24 cellular contexts compared by ENCODE assay signal in the genomic region with DNA sequence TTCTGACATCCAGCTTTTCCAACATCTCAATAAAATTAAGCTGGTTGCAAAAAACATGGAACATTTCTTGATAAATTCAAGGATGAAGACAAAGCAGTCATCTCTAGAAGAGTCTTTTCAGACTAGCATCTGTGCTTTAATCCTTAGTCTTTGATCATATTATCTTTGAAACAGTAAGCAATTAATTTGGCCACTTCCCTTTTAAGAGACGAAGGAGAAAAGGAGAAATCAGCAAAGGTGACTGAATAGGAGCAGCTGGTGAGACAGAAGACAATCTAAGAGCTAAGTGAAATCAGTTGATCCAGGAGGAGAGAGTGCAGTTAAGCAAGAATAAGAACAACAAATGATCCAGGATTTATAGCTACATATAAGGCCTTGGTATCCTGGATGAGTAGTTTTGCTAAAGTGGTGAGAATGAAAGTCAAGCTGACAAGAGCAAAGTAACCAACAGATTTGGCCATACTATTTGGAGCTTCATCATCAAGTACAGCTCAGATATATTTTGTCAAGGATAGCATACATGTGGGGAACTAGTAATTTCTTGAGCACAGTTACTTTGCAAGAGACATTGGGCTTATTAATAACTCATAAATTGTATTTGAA.
DNase-seq lines count a peak whose midpoint lies in the region; ATAC-seq, FAIRE-seq and TF ChIP-seq lines count a peak whose summit lies in the region.
"Had no signal": no experiment of that assay in that cellular context is flagged by ENCODE, and none has a peak within 500 bp of the region (broad histone marks: within the 10 kb centered on the region; RNA-seq: fewer than 3 reads in every experiment).

No MANE protein-coding gene starts in this region.

- H3K9me3 ChIP-seq in mesenchymal stem cell (ENCODE audit: control insufficient read depth, low read length) = no peaks in the 10 kb centered on the region
- H3K9me3 ChIP-seq: BE2C, breast epithelium, esophagus squamous epithelium, prostate gland had no signal

- H4K91ac ChIP-seq in mesenchymal stem cell (ENCODE audit: low read length) = no peak overlapping the region

- WGBS in mesenchymal stem cell = 83% methylated on average over 1 of the region's 1 CpG

- no peak for FAIRE-seq in H54 (lab: Jason Lieb, UNC)

- no peak overlapping the region for H3K4me2 ChIP-seq in mesenchymal stem cell (ENCODE audit: low read length, poor library complexity, severe bottlenecking)
- H3K4me2 ChIP-seq: neural progenitor cell had no signal

- H3K4me3 ChIP-seq in ACC112 (ENCODE audit: low read depth, low read length) (0 out of 2 replicates have a peak overlapping the region, but pooled peaks have one; percentile 49), cardiac fibroblast (replicated peaks in 1 of 2; ENCODE audit: low read depth in 2 of 2, low read length in 2 of 2) (no peak overlapping the region), mesenchymal stem cell (ENCODE audit: insufficient read depth in 1 of 2, low read depth in 1 of 2, low read length in 2 of 2) (no peak overlapping the region)
- H3K4me3 ChIP-seq: breast epithelium, esophagus squamous epithelium, lung, neural progenitor cell, prostate gland had no signal

- no peak overlapping the region for H2BK120ac ChIP-seq in mesenchymal stem cell (ENCODE audit: low read depth, low read length)

- H2AFZ ChIP-seq in ACC112 (ENCODE audit: low read length, unreplicated experiment) (peak overlapping the region; percentile 8), mesenchymal stem cell (ENCODE audit: low read depth, low read length) (no peak overlapping the region)
- H2AFZ ChIP-seq: neural progenitor cell had no signal

- no peak for ATAC-seq in omental fat pad (ENCODE audit: low FRiP score)
- ATAC-seq: activated T-cell treated with anti-CD3 and anti-CD28 coated beads, Interleukin-2, amount 50 U/mL, for 4 hours; Panc1 had no signal

- no peak overlapping the region for H2AK5ac ChIP-seq in mesenchymal stem cell (ENCODE audit: low read length, severe bottlenecking)

- H4K8ac ChIP-seq in mesenchymal stem cell (ENCODE audit: low read length) = no peak overlapping the region

- H2BK15ac ChIP-seq in mesenchymal stem cell (ENCODE audit: low read depth, poor library complexity, severe bottlenecking) = no peak overlapping the region

- H3K27ac ChIP-seq in ACC112 (ENCODE audit: low read depth, low read length) (peak overlapping the region; percentile 82), mesenchymal stem cell (ENCODE audit: low read length, poor library complexity, severe bottlenecking) (no peak overlapping the region)
- H3K27ac ChIP-seq: breast epithelium, esophagus squamous epithelium, neural progenitor cell, prostate gland had no signal

- no peaks in the 10 kb centered on the region for H3K79me2 ChIP-seq in ACC112 (ENCODE audit: control insufficient read depth, insufficient read depth, low read length, unreplicated experiment)

- H3K79me1 ChIP-seq in mesenchymal stem cell (replicated peaks; ENCODE audit: low read length, poor library complexity, severe bottlenecking) = no peaks in the 10 kb centered on the region

- no peaks in the 10 kb centered on the region for H3K36me3 ChIP-seq in ACC112 (ENCODE audit: insufficient read depth, low read length)
- H3K36me3 ChIP-seq in mesenchymal stem cell (ENCODE audit: control insufficient read depth in 1 of 2, insufficient read depth in 2 of 2, low read depth in 1 of 2, low read length in 2 of 2) = no peaks in the 10 kb centered on the region
- H3K36me3 ChIP-seq: BE2C, breast epithelium, esophagus squamous epithelium, neural progenitor cell, prostate gland had no signal

- H3K4ac ChIP-seq in mesenchymal stem cell (ENCODE audit: low read depth in 1 of 2, low read length in 2 of 2) = no peak overlapping the region

- H3K14ac ChIP-seq in mesenchymal stem cell (ENCODE audit: low read length in 2 of 2) = no peak overlapping the region

- TF ChIP-seq CTCF in cardiac fibroblast (IDR thresholded peaks at IDR 0.05; ENCODE audit: low read depth, low read length) = no peak
- TF ChIP-seq CTCF in omental fat pad (IDR thresholded peaks at IDR 0.05) = no peak

- no peak overlapping the region for H3K9ac ChIP-seq in mesenchymal stem cell (ENCODE audit: low read length)
- H3K9ac ChIP-seq: neural progenitor cell had no signal

- no peak for TF ChIP-seq POLR2A in H54 (IDR thresholded peaks at IDR 0.05; ENCODE audit: low read depth, low read length)

- H3K4me1 ChIP-seq in ACC112 (ENCODE audit: control insufficient read depth, insufficient read depth, low read length, unreplicated experiment) (peaks cover 30% of the 10 kb centered on the region), mesenchymal stem cell (ENCODE audit: control insufficient read depth, insufficient read depth, low read depth, low read length) (no peaks in the 10 kb centered on the region)
- H3K4me1 ChIP-seq: BE2C, breast epithelium, esophagus squamous epithelium, prostate gland had no signal

- H2BK12ac ChIP-seq in mesenchymal stem cell (ENCODE audit: low read length in 2 of 2) = no peak overlapping the region

- H3K23ac ChIP-seq in mesenchymal stem cell (ENCODE audit: low read length in 2 of 2) = no peak overlapping the region

- no peak overlapping the region for H3K18ac ChIP-seq in mesenchymal stem cell (ENCODE audit: low read depth in 1 of 2, low read length in 2 of 2)

- peak; percentile 58 for DNase-seq in OCI-M1 (lab: John Stamatoyannopoulos, UW)
- peak; percentile 24 to 44 for DNase-seq in cardiac fibroblast (ENCODE audit: low read depth in 2 of 2)
- DNase-seq in mesenchymal stem cell = peak; percentile 59
- DNase-seq in SK-N-DZ (ENCODE audit: low spot score) = no peak
- no peak for DNase-seq in omental fat pad (ENCODE audit: low spot score)
- no peak for DNase-seq in NCI-H510A treated with DMSO at 0.1 percent for 48 hours (lab: John Stamatoyannopoulos, UW)
- no peak for DNase-seq in H54 (ENCODE audit: insufficient read length, low spot score)
- DNase-seq: activated CD4-positive, alpha-beta T cell treated with anti-CD3 and anti-CD28 coated beads for 4 hours; activated T-cell treated with anti-CD3 and anti-CD28 coated beads, Interleukin-2, amount 50 U/mL, for 4 hours; BE2C; DMS79; esophagus squamous epithelium; GF-D8; glutamatergic neuron; NCI-H187; NCI-H748 treated with DMSO at 0.1 percent for 48 hours; SHP77 treated with DMSO at 0.1 percent for 48 hours; stimulated activated CD4-positive, alpha-beta T cell treated with anti-CD3 and anti-CD28 coated beads, Interleukin-1b, Interleukin-23, amount 100 ng/mL, for 48 hours had no signal

- no peak overlapping the region for H2BK5ac ChIP-seq in mesenchymal stem cell (ENCODE audit: low read depth, low read length, poor library complexity, severe bottlenecking)

- no peaks in the 10 kb centered on the region for H3K27me3 ChIP-seq in ACC112 (ENCODE audit: insufficient read depth, low read length)
- no peaks in the 10 kb centered on the region for H3K27me3 ChIP-seq in mesenchymal stem cell (ENCODE audit: control insufficient read depth in 1 of 2, insufficient read depth in 1 of 2, low read length in 2 of 2)
- H3K27me3 ChIP-seq: BE2C, breast epithelium, esophagus squamous epithelium, neural progenitor cell had no signal

Comparison
In these comparisons a context has a peak if more than half of its experiments do, and no peak if none do; other contexts are left out.
1. DNase-seq: peak in OCI-M1 (single experiment), cardiac fibroblast (2 of 2) and mesenchymal stem cell (single experiment); none in SK-N-DZ (single experiment), omental fat pad (single experiment), NCI-H510A treated with DMSO at 0.1 percent for 48 hours (single experiment) and H54 (single experiment).